ENCODE assay signal across 18 cellular contexts in the genomic region with DNA sequence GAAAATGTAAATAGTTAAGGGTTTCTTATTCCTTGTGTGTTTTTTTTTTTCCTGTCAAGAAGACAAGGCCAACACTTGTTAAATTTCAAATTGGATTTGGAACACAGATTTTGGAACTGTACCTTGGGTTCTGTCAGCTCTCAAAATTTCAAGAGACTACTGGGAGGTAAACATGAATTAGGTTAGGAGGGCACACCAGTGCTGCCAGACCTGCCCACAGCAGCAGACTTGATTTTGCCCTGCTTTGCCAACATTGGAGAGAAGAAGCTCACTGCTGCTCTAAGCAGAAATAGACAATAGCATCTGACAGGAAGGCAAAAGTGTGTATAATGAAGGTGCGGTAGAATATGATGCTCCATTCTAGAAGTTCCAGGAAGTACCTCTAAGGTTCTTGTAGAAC.
DNase-seq lines count a peak whose midpoint lies in the region; TF ChIP-seq lines count a peak whose summit lies in the region.
"Had no signal": no experiment of that assay in that cellular context is flagged by ENCODE, and none has a peak within 500 bp of the region (broad histone marks: within the 10 kb centered on the region; RNA-seq: fewer than 3 reads in every experiment).

No MANE protein-coding gene starts in this region.

- no peaks in the 10 kb centered on the region for H3K36me3 Mint-ChIP-seq in brain
- H3K36me3 Mint-ChIP-seq in HFFc6 (ENCODE audit: low read depth): no peaks in the 10 kb centered on the region
- H3K36me3 Mint-ChIP-seq: CD14-positive monocyte had no signal

- H3K27me3 Mint-ChIP-seq in brain (no peaks in the 10 kb centered on the region), HFFc6 (ENCODE audit: insufficient read depth) (no peaks in the 10 kb centered on the region; the same call in 1 of the 2 replicates)

- peaks cover 24% of the 10 kb centered on the region for H3K4me1 Mint-ChIP-seq in brain
- H3K4me1 Mint-ChIP-seq in HFFc6 (ENCODE audit: low read depth): no peaks in the 10 kb centered on the region
- H3K4me1 Mint-ChIP-seq: B cell, CD14-positive monocyte had no signal

- TF ChIP-seq CTCF in brain (conservative IDR thresholded peaks at IDR 0.05): no peak
- no peak for TF ChIP-seq CTCF in HFFc6 (IDR thresholded peaks at IDR 0.05)

- peak; percentile 36 for DNase-seq in NCI-H748 (lab: John Stamatoyannopoulos, UW; ENCODE audit: unreplicated experiment)
- DNase-seq in NCI-H748 treated with DMSO at 0.1 percent for 48 hours (lab: John Stamatoyannopoulos, UW): no peak
- peak; percentile 27 for DNase-seq in COR-L47 (lab: John Stamatoyannopoulos, UW)
- peak; percentile 11 for DNase-seq in NCI-H1092 treated with DMSO at 0.1 percent for 48 hours (lab: John Stamatoyannopoulos, UW)
- DNase-seq in SKM-1 treated with dmso at 0.1 percent for 144 hours (lab: John Stamatoyannopoulos, UW; ENCODE audit: unreplicated experiment): no peak
- DNase-seq in NCI-H2196 (lab: John Stamatoyannopoulos, UW; ENCODE audit: unreplicated experiment): no peak
- DNase-seq in HFFc6: no peak
- DNase-seq: DND-41; GOT3; HCEC 1CT; KBM-7; MM.1S; NCI-H1048; NK-92 treated with Interleukin-12 subunit alpha and Interleukin-12 subunit beta, amount 100 ng/mL, for 24 hours; SHP77 treated with DMSO at 0.1 percent for 48 hours had no signal

- H3K27ac Mint-ChIP-seq in brain (peak overlapping the region in 3 of 5 experiments; percentile 8 to 86 (median 75)), HFFc6 (no peak overlapping the region)
- H3K27ac Mint-ChIP-seq: B cell, CD14-positive monocyte had no signal

- peaks cover 0 to 10% (median 0%) of the 10 kb centered on the region in 5 experiments for H3K9me3 Mint-ChIP-seq in brain
- H3K9me3 Mint-ChIP-seq in HFFc6: no peaks in the 10 kb centered on the region

- H3K4me3 Mint-ChIP-seq in brain (peak overlapping the region in 1 of 5 experiments; percentile 52), HFFc6 (no peak overlapping the region)
- H3K4me3 Mint-ChIP-seq: B cell, CD14-positive monocyte had no signal

Comparison
In these comparisons a context has a peak if more than half of its experiments do, and no peak if none do; other contexts are left out.
1. DNase-seq: peak in NCI-H748 (single experiment), COR-L47 (single experiment) and NCI-H1092 treated with DMSO at 0.1 percent for 48 hours (single experiment); none in NCI-H748 treated with DMSO at 0.1 percent for 48 hours (single experiment), SKM-1 treated with dmso at 0.1 percent for 144 hours (single experiment), NCI-H2196 (single experiment) and HFFc6 (single experiment).